Comparison of ENCODE assay signal across 8 cellular contexts in the genomic region with DNA sequence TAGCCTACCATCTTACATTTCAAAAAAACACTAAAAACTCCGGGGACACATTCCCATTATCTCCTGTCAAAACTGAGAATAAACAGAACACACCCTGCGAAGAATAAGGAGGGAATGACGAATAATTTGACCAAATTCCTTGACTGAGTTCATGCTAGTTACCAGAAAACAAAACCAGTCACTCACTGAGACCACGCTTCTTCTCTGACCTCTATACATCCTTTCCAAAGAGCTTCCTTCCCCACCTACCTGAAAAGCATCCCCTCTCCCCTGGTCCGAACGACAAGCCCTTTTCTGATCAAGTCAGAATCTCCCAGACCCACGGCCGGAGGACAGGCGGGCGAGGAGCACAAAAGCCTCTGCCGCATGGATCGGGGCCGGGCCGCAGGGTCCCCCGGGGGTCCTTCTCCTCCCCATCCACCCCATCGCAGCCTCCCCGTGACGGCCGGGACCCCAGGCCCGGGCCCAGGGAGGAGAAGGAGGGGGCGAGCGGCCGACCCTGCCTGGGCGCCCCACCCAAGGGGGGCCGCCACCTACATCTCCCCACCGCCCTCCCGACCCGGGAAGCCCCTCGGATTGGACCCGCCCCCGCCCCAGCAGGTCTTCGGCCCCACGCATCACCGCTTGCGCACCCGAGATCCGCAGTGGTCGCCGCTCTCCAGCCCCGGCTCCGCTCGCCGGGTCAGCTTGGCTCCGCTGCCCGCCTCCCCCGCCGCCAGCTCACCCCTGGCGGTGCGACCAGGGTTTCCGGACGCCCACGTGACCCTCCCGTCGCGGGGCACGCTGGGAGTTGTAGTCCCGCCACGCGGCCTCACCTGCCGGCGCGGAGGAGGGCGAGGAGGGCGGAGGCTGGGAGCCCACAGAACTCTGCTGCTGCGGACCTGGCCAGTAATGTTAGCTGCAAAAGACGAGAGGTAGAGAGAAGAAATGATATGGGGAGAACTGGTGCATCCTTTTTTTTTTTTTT. TPM values are rescaled to one million over a fixed set of nuclear protein-coding genes. Genes with fewer than 3 reads are reported as not detected.
DNase-seq lines count a peak whose midpoint lies in the region; ATAC-seq and TF ChIP-seq lines count a peak whose summit lies in the region.

SLC37A3 (minus strand) TSS at position 747 of the 967 bp plus-strand sequence. CDS start 16,004 bp downstream, outside the sequence.

- WGBS in lung, 2 donors = 1% methylated on average over 46 to 66 of the region's 66 CpGs

- H3K27me3 ChIP-seq in BE2C (peaks cover 15% of the 10 kb centered on the region), lung (ENCODE audit: control insufficient read depth, insufficient read depth) (no peaks in the 10 kb centered on the region)

- H3K9me3 ChIP-seq in BE2C = no peaks in the 10 kb centered on the region
- peaks cover 0 to 2% of the 10 kb centered on the region in 2 donors for H3K9me3 ChIP-seq in lung (ENCODE audit: control insufficient read depth in 2 of 2, insufficient read depth in 1 of 2, low read length in 1 of 2)

- H3K36me3 ChIP-seq in BE2C (no peaks in the 10 kb centered on the region), lung (ENCODE audit: control insufficient read depth in 2 of 2, insufficient read depth in 2 of 2, low read length in 2 of 2) (no peaks in the 10 kb centered on the region)

- DNase-seq in BE2C (peak; percentile 91), GM19238 (ENCODE audit: insufficient read length, low spot score) (peak; percentile 92), NCI-H69 (lab: John Stamatoyannopoulos, UW) (peak; percentile 96), lung (ENCODE audit: low spot score) (peak; percentile 87)
- DNase-seq in activated CD8-positive, alpha-beta memory T cell treated with anti-CD3 and anti-CD28 coated beads for 1 hour (ENCODE audit: extremely low read depth in 1 of 2, low read depth in 1 of 2) = peak; percentile 46 to 80
- peak; percentile 85 for DNase-seq in effector CD4-positive, alpha-beta T cell
- peak; percentile 73 to 83 (median 78) for DNase-seq in stimulated activated CD4-positive, alpha-beta T cell treated with anti-CD3 and anti-CD28 coated beads, TNF-alpha, amount 100 ng/mL, for 4 hours (ENCODE audit: low read depth in 3 of 3)

- H3K4me1 ChIP-seq in BE2C (no peaks in the 10 kb centered on the region), lung (ENCODE audit: control insufficient read depth in 2 of 2, insufficient read depth in 2 of 2, low read length in 2 of 2) (peaks cover 0 to 5% of the 10 kb centered on the region in 2 donors)

- H3K4me3 ChIP-seq in BE2C (ENCODE audit: low read depth, low read length) (peak within 1 kb of the TSS; percentile 78), lung (peak within 1 kb of the TSS; percentile 90)

- H3K27ac ChIP-seq in lung (ENCODE audit: low read depth in 1 of 2, low read length in 1 of 2) = peak within 1 kb of the TSS; percentile 85 to 86

- TF ChIP-seq CTCF in BE2C (IDR thresholded peaks at IDR 0.05; ENCODE audit: low read depth, low read length) (no peak), lung (IDR thresholded peaks at IDR 0.05; ENCODE audit: control extremely low read depth, extremely low read depth) (peak; percentile 6)

- ATAC-seq in HG03439 (IDR thresholded peaks at IDR 0.05; ENCODE audit: unreplicated experiment) (peak; percentile 97), lung (ENCODE audit: insufficient read depth, low FRiP score) (peak; percentile 97)

RNA-seq across cellular contexts. Expression of gene SLC37A3, which starts in this region (rescaled TPM):
- 17.0 TPM for polyA plus RNA-seq in BE2C (2012; ENCODE audit: insufficient read depth, insufficient read length, low read depth)
- 10 to 100 TPM; 31.3 to 53.4 TPM for total RNA-seq in lung
- polyA plus RNA-seq in lung = 10 to 100 TPM; 19.2 to 22.3 TPM

Comparison
In these comparisons a context has a peak if more than half of its experiments do, and no peak if none do; other contexts are left out.
1. Peak in every context shown above with its lines: DNase-seq, ATAC-seq, H3K4me3 ChIP-seq and H3K27ac ChIP-seq.